In the genomic region with DNA sequence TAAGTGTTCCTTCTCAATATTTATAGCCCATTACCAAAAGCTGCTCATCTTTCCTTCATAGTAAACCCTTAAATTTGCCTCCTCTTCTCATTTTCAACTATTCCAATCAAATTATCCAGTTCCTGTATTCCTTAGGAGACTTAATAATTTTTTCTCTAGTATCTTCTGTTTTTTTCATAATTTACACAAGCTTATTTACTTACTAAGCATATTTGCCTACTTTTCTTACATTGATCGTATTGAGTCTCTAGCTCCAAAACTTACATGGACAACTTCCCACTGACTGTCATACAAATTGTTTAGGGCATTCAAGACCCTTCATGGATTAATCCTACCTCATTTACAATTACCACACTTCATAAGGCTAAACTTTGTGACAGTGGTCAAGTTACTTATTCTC, we compare ENCODE assay signal across 2 cellular contexts.
TF ChIP-seq lines count a peak whose summit lies in the region.

No MANE protein-coding gene starts in this region.

TF ChIP-seq in K562, 482 proteins besides CTCF, POLR2A, EP300 and RAD21:
- TF ChIP-seq C11orf30 (IDR thresholded peaks at IDR 0.05; ENCODE audit: low read depth) (peak; percentile 59; the same call in 1 of the 2 replicates), ZNF316 (IDR thresholded peaks at IDR 0.05) (peak; percentile 82)
- TF ChIP-seq, protein P1, sequence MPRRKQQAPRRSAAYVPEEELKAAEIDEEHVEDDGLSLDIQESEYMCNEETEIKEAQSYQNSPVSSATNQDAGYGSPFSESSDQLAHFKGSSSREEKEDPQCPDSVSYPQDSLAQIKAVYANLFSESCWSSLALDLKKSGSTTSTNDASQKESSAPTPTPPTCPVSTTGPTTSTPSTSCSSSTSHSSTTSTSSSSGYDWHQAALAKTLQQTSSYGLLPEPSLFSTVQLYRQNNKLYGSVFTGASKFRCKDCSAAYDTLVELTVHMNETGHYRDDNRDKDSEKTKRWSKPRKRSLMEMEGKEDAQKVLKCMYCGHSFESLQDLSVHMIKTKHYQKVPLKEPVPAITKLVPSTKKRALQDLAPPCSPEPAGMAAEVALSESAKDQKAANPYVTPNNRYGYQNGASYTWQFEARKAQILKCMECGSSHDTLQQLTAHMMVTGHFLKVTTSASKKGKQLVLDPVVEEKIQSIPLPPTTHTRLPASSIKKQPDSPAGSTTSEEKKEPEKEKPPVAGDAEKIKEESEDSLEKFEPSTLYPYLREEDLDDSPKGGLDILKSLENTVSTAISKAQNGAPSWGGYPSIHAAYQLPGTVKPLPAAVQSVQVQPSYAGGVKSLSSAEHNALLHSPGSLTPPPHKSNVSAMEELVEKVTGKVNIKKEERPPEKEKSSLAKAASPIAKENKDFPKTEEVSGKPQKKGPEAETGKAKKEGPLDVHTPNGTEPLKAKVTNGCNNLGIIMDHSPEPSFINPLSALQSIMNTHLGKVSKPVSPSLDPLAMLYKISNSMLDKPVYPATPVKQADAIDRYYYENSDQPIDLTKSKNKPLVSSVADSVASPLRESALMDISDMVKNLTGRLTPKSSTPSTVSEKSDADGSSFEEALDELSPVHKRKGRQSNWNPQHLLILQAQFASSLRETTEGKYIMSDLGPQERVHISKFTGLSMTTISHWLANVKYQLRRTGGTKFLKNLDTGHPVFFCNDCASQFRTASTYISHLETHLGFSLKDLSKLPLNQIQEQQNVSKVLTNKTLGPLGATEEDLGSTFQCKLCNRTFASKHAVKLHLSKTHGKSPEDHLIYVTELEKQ (CRISPR knock-in tag; IDR thresholded peaks at IDR 0.05), result no peak
TF ChIP-seq in K562: peak in this region for 2.

TF ChIP-seq in neural cell, 6 proteins besides CTCF, POLR2A, EP300 and RAD21:
- no peak for TF ChIP-seq EZH2 (IDR thresholded peaks at IDR 0.05; ENCODE audit: borderline replicate concordance, insufficient read depth, low read length, poor library complexity, severe bottlenecking)
- no peak for TF ChIP-seq MXI1 (conservative IDR thresholded peaks at IDR 0.05; ENCODE audit: poor library complexity, severe bottlenecking)
- TF ChIP-seq SMC3 (conservative IDR thresholded peaks at IDR 0.05; ENCODE audit: poor library complexity), result no peak
